Comparison of ENCODE assay signal across 8 cellular contexts in the genomic region with DNA sequence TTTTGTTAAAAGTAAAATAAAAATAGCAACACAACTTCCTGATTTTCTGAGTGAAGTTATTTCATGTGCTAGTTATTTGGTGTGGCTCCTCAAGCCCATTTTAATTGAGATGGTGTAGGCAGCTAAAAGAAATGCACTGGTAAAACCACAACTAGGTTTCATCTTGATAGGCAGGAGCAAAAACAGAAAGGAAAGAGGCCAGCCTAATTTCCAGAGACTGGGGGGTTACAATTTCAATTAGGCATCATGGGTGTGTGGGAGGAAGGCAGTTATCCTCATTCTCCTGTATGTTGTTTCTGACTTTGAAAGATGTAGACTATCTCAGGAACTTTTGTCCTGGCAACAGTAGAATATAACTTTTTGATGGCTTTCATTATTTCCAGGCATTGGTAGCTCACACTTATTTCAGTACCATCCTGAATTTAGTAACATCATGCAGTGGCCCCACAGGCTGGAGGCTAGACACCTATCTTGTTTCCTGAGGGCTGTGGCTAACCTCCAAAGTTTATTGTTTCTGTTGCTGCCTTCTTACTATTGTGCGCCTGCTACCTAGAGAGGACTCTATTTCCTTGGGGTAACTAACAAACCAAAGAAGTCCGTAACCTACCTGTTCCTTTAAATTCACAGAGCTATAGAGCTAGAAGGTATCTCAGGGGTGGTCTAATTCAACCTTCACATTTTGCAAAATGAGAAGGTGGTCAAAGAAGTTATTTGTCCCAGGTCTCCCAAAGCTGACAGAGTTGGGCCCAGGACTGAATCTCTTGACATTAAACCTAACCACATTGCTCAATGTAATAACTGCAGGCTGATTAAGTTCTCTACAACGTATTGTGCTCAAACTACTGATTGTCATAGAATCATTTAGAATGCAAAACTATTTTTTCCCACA. TPM values are rescaled to one million over a fixed set of nuclear protein-coding genes. Genes with fewer than 3 reads are reported as not detected.
DNase-seq lines count a peak whose midpoint lies in the region; ATAC-seq, FAIRE-seq and TF ChIP-seq lines count a peak whose summit lies in the region.

No MANE protein-coding gene starts in this region.

- no peaks in the 10 kb centered on the region for H3K27me3 ChIP-seq in right lobe of liver
- H3K27me3 ChIP-seq in HepG2 (ENCODE audit: control insufficient read depth in 1 of 2, insufficient read depth in 2 of 2, low read length in 2 of 2), result no peaks in the 10 kb centered on the region; a peak in 1 of 5 replicates
- H3K27me3 ChIP-seq in thymus (ENCODE audit: control insufficient read depth, insufficient read depth), result no peaks in the 10 kb centered on the region

- DNase-seq in right lobe of liver, result no peak
- no peak for DNase-seq in HepG2 (ENCODE audit: low spot score)
- peak; percentile 82 for DNase-seq in activated CD8-positive, alpha-beta T cell treated with anti-CD3 and anti-CD28 coated beads, Interleukin-2, amount 10 ng/mL, durations not matched to agents 7 days and 5 days
- no peak for DNase-seq in NCI-H2227 treated with DMSO at 0.1 percent for 48 hours (lab: John Stamatoyannopoulos, UW)
- DNase-seq in NCI-H2081 treated with DMSO at 0.1 percent for 48 hours (lab: John Stamatoyannopoulos, UW), result no peak
- DNase-seq in amygdala (lab: John Stamatoyannopoulos, UW), result no peak

- H3K36me3 Mint-ChIP-seq in activated CD8-positive, alpha-beta T cell treated with anti-CD3 and anti-CD28 coated beads, Interleukin-2, amount 10 ng/mL, durations not matched to agents 7 days and 5 days (ENCODE audit: low read depth), result peaks cover 72% of the 10 kb centered on the region

- no peak overlapping the region for H3K27ac ChIP-seq in right lobe of liver
- H3K27ac ChIP-seq in HepG2 (ENCODE audit: extremely low read length, insufficient read depth, low read length), result no peak overlapping the region
- H3K27ac ChIP-seq in thymus (ENCODE audit: low read depth), result peak overlapping the region; percentile 98

- H3K79me2 ChIP-seq in HepG2 (ENCODE audit: insufficient read depth, low read length), result no peaks in the 10 kb centered on the region

- no peak for FAIRE-seq in HepG2 (lab: Jason Lieb, UNC)

- H3K4me1 ChIP-seq in right lobe of liver (no peaks in the 10 kb centered on the region), HepG2 (ENCODE audit: insufficient read depth, low read length) (no peaks in the 10 kb centered on the region), thymus (ENCODE audit: control insufficient read depth, insufficient read depth, low read length) (peaks cover 45% of the 10 kb centered on the region)

- no peak overlapping the region for H2AFZ ChIP-seq in HepG2 (ENCODE audit: low read length)

- ATAC-seq in right lobe of liver (peak in 3 of 4 donors; percentile 19 to 28 (median 26)), HepG2 (no peak), HG03565 (IDR thresholded peaks at IDR 0.05; ENCODE audit: unreplicated experiment) (peak; percentile 4)
- ATAC-seq in activated CD8-positive, alpha-beta T cell treated with anti-CD3 and anti-CD28 coated beads, Interleukin-2, amount 10 ng/mL, durations not matched to agents 7 days and 5 days, result peak; percentile 84

- peak overlapping the region; percentile 87 for H3K27ac Mint-ChIP-seq in activated CD8-positive, alpha-beta T cell treated with anti-CD3 and anti-CD28 coated beads, Interleukin-2, amount 10 ng/mL, durations not matched to agents 7 days and 5 days

- H3K4me3 ChIP-seq in right lobe of liver (no peak overlapping the region), HepG2 (replicated peaks in 1 of 3; ENCODE audit: insufficient read depth in 1 of 3, low read depth in 2 of 3, low read length in 3 of 3) (no peak overlapping the region), thymus (ENCODE audit: low read length) (peak overlapping the region; percentile 37)

- in situ Hi-C loops in HepG2 (cut with HindIII; ENCODE audit: extremely low pct_ligation_motif_present, low pct_unique_long_range_greater_than_20kb), result no loop called here

- no peaks in the 10 kb centered on the region for H4K20me1 ChIP-seq in HepG2 (ENCODE audit: insufficient read depth, low read length)

- intact Hi-C loops in right lobe of liver (cut with DNase I) (no loop called here), HepG2 (cut with micrococcal nuclease; ENCODE audit: unreplicated experiment) (no loop called here)

- no peaks in the 10 kb centered on the region for H3K27me3 Mint-ChIP-seq in activated CD8-positive, alpha-beta T cell treated with anti-CD3 and anti-CD28 coated beads, Interleukin-2, amount 10 ng/mL, durations not matched to agents 7 days and 5 days (ENCODE audit: low read depth)

- H3K9me3 ChIP-seq in right lobe of liver (no peaks in the 10 kb centered on the region), HepG2 (ENCODE audit: low read length) (no peaks in the 10 kb centered on the region), thymus (ENCODE audit: control insufficient read depth) (no peaks in the 10 kb centered on the region)

- POLR2A ChIA-PET in HepG2 (lab: Yijun Ruan, JAX), result no interaction called here
- POLR2A ChIA-PET in activated CD8-positive, alpha-beta T cell treated with anti-CD3 and anti-CD28 coated beads, Interleukin-2, amount 10 ng/mL, durations not matched to agents 7 days and 5 days (lab: Charles Lee), result interaction anchor here (0.5 to 7.0 kb wide), 11 partner anchors 12 to 105 kb away, joined by 3 to 84 read pairs (median 5); no protein-coding TSS in a partner anchor

- BruUV-seq in HepG2 (replicated peaks; lab: Mats Ljungman, UMichigan), result no TSS peak

- TF ChIP-seq POLR2A in right lobe of liver (IDR thresholded peaks at IDR 0.05) (no peak), HepG2 (IDR thresholded peaks at IDR 0.05; ENCODE audit: insufficient read depth in 1 of 2, low read depth in 2 of 2, low read length in 2 of 2) (no peak)

- H3K36me3 ChIP-seq in right lobe of liver (no peaks in the 10 kb centered on the region), HepG2 (replicated peaks in 1 of 2; ENCODE audit: control insufficient read depth in 1 of 2, insufficient read depth in 2 of 2, low read length in 2 of 2) (no peaks in the 10 kb centered on the region), thymus (ENCODE audit: control insufficient read depth, insufficient read depth) (no peaks in the 10 kb centered on the region)

- peak overlapping the region; percentile 64 for H3K4me3 Mint-ChIP-seq in activated CD8-positive, alpha-beta T cell treated with anti-CD3 and anti-CD28 coated beads, Interleukin-2, amount 10 ng/mL, durations not matched to agents 7 days and 5 days

- TF ChIP-seq CTCF in right lobe of liver (IDR thresholded peaks at IDR 0.05), result no peak
- TF ChIP-seq CTCF in HepG2 (CRISPR knock-in tag; IDR thresholded peaks at IDR 0.05), result no peak

- H3K9ac ChIP-seq in HepG2 (ENCODE audit: insufficient read depth, low read depth, low read length), result no peak overlapping the region

- CTCF ChIA-PET in HepG2 (lab: Yijun Ruan, JAX; ENCODE audit: low intra/inter-chr PET ratio, low total read pairs), result no interaction called here
- CTCF ChIA-PET in activated CD8-positive, alpha-beta T cell treated with anti-CD3 and anti-CD28 coated beads, Interleukin-2, amount 10 ng/mL, durations not matched to agents 7 days and 5 days (lab: Charles Lee), result interaction anchor here (0.7 to 10.2 kb wide), 16 partner anchors 12 to 106 kb away, joined by 3 to 178 read pairs (median 4); no protein-coding TSS in a partner anchor

- no peak overlapping the region for H3K4me2 ChIP-seq in HepG2 (ENCODE audit: low read depth, low read length)

- 54% methylated on average over 3 of the region's 3 CpGs for WGBS in right lobe of liver (ENCODE audit: insufficient coverage, low coverage, low lambda C conversion rate, missing lambda C conversion rate)
- 67% methylated on average over 3 of the region's 3 CpGs for WGBS in HepG2 (ENCODE audit: low lambda C conversion rate)
- 9% methylated on average over 3 of the region's 3 CpGs for WGBS in thymus

- H3K9me3 Mint-ChIP-seq in activated CD8-positive, alpha-beta T cell treated with anti-CD3 and anti-CD28 coated beads, Interleukin-2, amount 10 ng/mL, durations not matched to agents 7 days and 5 days (ENCODE audit: insufficient read depth), result peaks cover 14% of the 10 kb centered on the region

- H3K4me1 Mint-ChIP-seq in activated CD8-positive, alpha-beta T cell treated with anti-CD3 and anti-CD28 coated beads, Interleukin-2, amount 10 ng/mL, durations not matched to agents 7 days and 5 days (ENCODE audit: low read depth), result peaks cover 92% of the 10 kb centered on the region

- TF ChIP-seq EP300 in HepG2 (IDR thresholded peaks at IDR 0.05; ENCODE audit: low read depth in 2 of 2, low read length in 2 of 2), result no peak
- no peak for TF ChIP-seq EP300 in HepG2 (CRISPR knock-in tag; IDR thresholded peaks at IDR 0.05; ENCODE audit: borderline replicate concordance)

- TF ChIP-seq RAD21 in HepG2 (CRISPR knock-in tag; IDR thresholded peaks at IDR 0.05), result no peak

TF ChIP-seq in HepG2, 621 proteins besides CTCF, POLR2A, EP300 and RAD21 (continues in another document):
- no peak for TF ChIP-seq ZNF20 (CRISPR knock-in tag; IDR thresholded peaks at IDR 0.05)
- no peak for TF ChIP-seq ZSCAN20 (CRISPR knock-in tag; IDR thresholded peaks at IDR 0.05; ENCODE audit: borderline replicate concordance)

RNA-seq across cellular contexts. Expression of a gene that starts 42.4 kb away (rescaled TPM):
- total RNA-seq in right lobe of liver (10 to 100 TPM in 3 of 6 experiments, 1 to 10 TPM in 3; 3.7 to 15.3 (median 9.1) TPM), HepG2 (2016; rRNA removed; fragmentation: Illumina TruSeq; extraction: Trizol) (not detected in 2 replicates)
- total RNA-seq in HepG2 (2016; cell fraction: cytosol; rRNA removed; fragmentation: Illumina TruSeq; extraction: Trizol; ENCODE audit: low read depth), result not detected in 2 replicates
- not detected in 2 replicates for total RNA-seq in HepG2 (2016; cell fraction: insoluble cytoplasmic fraction; rRNA removed; fragmentation: Illumina TruSeq; extraction: Trizol)
- total RNA-seq in HepG2 (2016; cell fraction: membrane; rRNA removed; fragmentation: Illumina TruSeq; extraction: Trizol), result not detected in 2 replicates
- not detected in 2 replicates for total RNA-seq in HepG2 (2016; cell fraction: nucleus; rRNA removed; fragmentation: Illumina TruSeq; extraction: Trizol)
- polyA plus RNA-seq in HepG2 (2011; rRNA removed) (0.03 TPM in 1 of 2 replicates, not detected in the other), thymus (52.9 TPM)
- polyA plus RNA-seq in HepG2 (2011; cell fraction: cytosol; rRNA removed), result not detected in 2 replicates
- 0.03 and 0.12 TPM in 2 replicates for polyA plus RNA-seq in HepG2 (2011; cell fraction: nucleus; rRNA removed)
- 0.11 TPM in 1 of 2 replicates, not detected in the other for polyA plus RNA-seq in HepG2 (2012)
- polyA plus RNA-seq in HepG2 (2016; cell fraction: cytosol; fragmentation: Illumina TruSeq; extraction: Trizol; ENCODE audit: low read depth), result not detected in 2 replicates
- polyA plus RNA-seq in HepG2 (2016; cell fraction: insoluble cytoplasmic fraction; fragmentation: Illumina TruSeq; extraction: Trizol; ENCODE audit: low read depth), result not detected in 2 replicates
- polyA plus RNA-seq in HepG2 (2016; cell fraction: membrane; fragmentation: Illumina TruSeq; extraction: Trizol; ENCODE audit: low read depth), result not detected in 2 replicates
- polyA plus RNA-seq in HepG2 (2016; cell fraction: nucleus; fragmentation: Illumina TruSeq; extraction: Trizol; ENCODE audit: insufficient read depth, low read depth), result not detected in 2 replicates
- polyA minus RNA-seq in HepG2 (2011; rRNA and poly(A)+ RNA removed; ENCODE audit: low replicate concordance), result 0.28 TPM in 1 of 2 replicates, not detected in the other
- not detected in 2 replicates for polyA minus RNA-seq in HepG2 (2011; cell fraction: cytosol; rRNA and poly(A)+ RNA removed)
- polyA minus RNA-seq in HepG2 (2011; cell fraction: nucleus; rRNA and poly(A)+ RNA removed), result 0.12 and 0.26 TPM in 2 replicates
- 100 to 1,000 TPM; 198 to 215 TPM for total RNA-seq in activated CD8-positive, alpha-beta T cell treated with anti-CD3 and anti-CD28 coated beads, Interleukin-2, amount 10 ng/mL, durations not matched to agents 7 days and 5 days

Comparison
In these comparisons a context has a peak if more than half of its experiments do, and no peak if none do; other contexts are left out.
1. RNA of a gene that starts 42.4 kb away (total RNA-seq): 198 to 215 TPM in activated CD8-positive, alpha-beta T cell treated with anti-CD3 and anti-CD28 coated beads, Interleukin-2, amount 10 ng/mL, durations not matched to agents 7 days and 5 days; 3.7 to 15.3 TPM in right lobe of liver and not detected in HepG2; every median in the first group is over 10 times any median in the second.